ENCODE assay signal across 11 cellular contexts in genomic region chr3:13352621-13353131, GRCh38.
DNase-seq lines count a peak whose midpoint lies in the region; TF ChIP-seq lines count a peak whose summit lies in the region.
"Had no signal": no experiment of that assay in that cellular context is flagged by ENCODE, and none has a peak within 500 bp of the region (broad histone marks: within the 10 kb centered on the region; RNA-seq: fewer than 3 reads in every experiment).

No MANE protein-coding gene starts in this region.

- H3K4me3 Mint-ChIP-seq in HFFc6, result no peak overlapping the region
- no peak overlapping the region for H3K4me3 Mint-ChIP-seq in activated CD4-positive, alpha-beta memory T cell treated with anti-CD3 and anti-CD28 coated beads, Interleukin-2, amount 10 ng/mL, durations not matched to agents 7 days and 5 days
- H3K4me3 Mint-ChIP-seq: neural crest cell had no signal

- peaks cover 17% of the 10 kb centered on the region for H3K4me1 Mint-ChIP-seq in HFFc6 (ENCODE audit: low read depth)
- peaks cover 50% of the 10 kb centered on the region for H3K4me1 Mint-ChIP-seq in activated CD4-positive, alpha-beta memory T cell treated with anti-CD3 and anti-CD28 coated beads, Interleukin-2, amount 10 ng/mL, durations not matched to agents 7 days and 5 days

- intact Hi-C loops in vagina (cut with DNase I), result no loop called here

- no peak for TF ChIP-seq POLR2A in vagina (IDR thresholded peaks at IDR 0.05)

- H3K27ac ChIP-seq in vagina, result no peak overlapping the region
- H3K27ac ChIP-seq: thoracic aorta had no signal

- H3K27ac Mint-ChIP-seq in HFFc6, result 0 out of 2 replicates have a peak overlapping the region, but pooled peaks have one; percentile 31
- H3K27ac Mint-ChIP-seq in activated CD4-positive, alpha-beta memory T cell treated with anti-CD3 and anti-CD28 coated beads, Interleukin-2, amount 10 ng/mL, durations not matched to agents 7 days and 5 days, result peak overlapping the region; percentile 73

- no peaks in the 10 kb centered on the region for H3K27me3 ChIP-seq in vagina

- no peaks in the 10 kb centered on the region for H3K9me3 Mint-ChIP-seq in HFFc6
- no peaks in the 10 kb centered on the region for H3K9me3 Mint-ChIP-seq in activated CD4-positive, alpha-beta memory T cell treated with anti-CD3 and anti-CD28 coated beads, Interleukin-2, amount 10 ng/mL, durations not matched to agents 7 days and 5 days
- H3K9me3 Mint-ChIP-seq: neural crest cell had no signal

- DNase-seq in AG08396 (ENCODE audit: low spot score), result peak; percentile 36
- peak; percentile 17 for DNase-seq in HFFc6
- peak; percentile 18 for DNase-seq in activated CD4-positive, alpha-beta memory T cell treated with anti-CD3 and anti-CD28 coated beads, Interleukin-2, amount 10 ng/mL, durations not matched to agents 7 days and 5 days
- DNase-seq in kidney tubule cell (ENCODE audit: low spot score), result peak; percentile 85
- no peak for DNase-seq in AG20443 (ENCODE audit: low spot score)
- DNase-seq in GM19238 (ENCODE audit: insufficient read length, low spot score), result no peak
- DNase-seq in vagina (ENCODE audit: extremely low spot score in 2 of 2), result no peak
- no peak for DNase-seq in NCI-H1694 (lab: John Stamatoyannopoulos, UW)
- DNase-seq: GOT3 had no signal

- no peaks in the 10 kb centered on the region for H3K9me3 ChIP-seq in vagina
- H3K9me3 ChIP-seq: thoracic aorta had no signal

- TF ChIP-seq CTCF in HFFc6 (IDR thresholded peaks at IDR 0.05) (no peak), vagina (IDR thresholded peaks at IDR 0.05) (no peak)

- H3K4me3 ChIP-seq in vagina, result no peak overlapping the region
- H3K4me3 ChIP-seq: thoracic aorta had no signal

- H3K36me3 ChIP-seq in vagina, result no peaks in the 10 kb centered on the region
- H3K36me3 ChIP-seq: thoracic aorta had no signal

- CTCF ChIA-PET in activated CD4-positive, alpha-beta memory T cell treated with anti-CD3 and anti-CD28 coated beads, Interleukin-2, amount 10 ng/mL, durations not matched to agents 7 days and 5 days (lab: Charles Lee), result interaction anchor here (2.2 kb wide), 1 partner anchor 100 kb away, joined by 9 read pairs; no protein-coding TSS in a partner anchor

- POLR2A ChIA-PET in activated CD4-positive, alpha-beta memory T cell treated with anti-CD3 and anti-CD28 coated beads, Interleukin-2, amount 10 ng/mL, durations not matched to agents 7 days and 5 days (lab: Charles Lee), result no interaction called here

- H3K36me3 Mint-ChIP-seq in HFFc6 (ENCODE audit: low read depth), result no peaks in the 10 kb centered on the region
- peaks cover 88% of the 10 kb centered on the region for H3K36me3 Mint-ChIP-seq in activated CD4-positive, alpha-beta memory T cell treated with anti-CD3 and anti-CD28 coated beads, Interleukin-2, amount 10 ng/mL, durations not matched to agents 7 days and 5 days (ENCODE audit: low read depth)

- H3K27me3 Mint-ChIP-seq in HFFc6 (ENCODE audit: insufficient read depth), result peaks cover 30% of the 10 kb centered on the region
- no peaks in the 10 kb centered on the region for H3K27me3 Mint-ChIP-seq in activated CD4-positive, alpha-beta memory T cell treated with anti-CD3 and anti-CD28 coated beads, Interleukin-2, amount 10 ng/mL, durations not matched to agents 7 days and 5 days

- H3K4me1 ChIP-seq in vagina, result no peaks in the 10 kb centered on the region

Comparison
In these comparisons a context has a peak if more than half of its experiments do, and no peak if none do; other contexts are left out.
1. DNase-seq: peak in AG08396 (single experiment), HFFc6 (single experiment), activated CD4-positive, alpha-beta memory T cell treated with anti-CD3 and anti-CD28 coated beads, Interleukin-2, amount 10 ng/mL, durations not matched to agents 7 days and 5 days (single experiment) and kidney tubule cell (single experiment); none in AG20443 (single experiment), GM19238 (single experiment), vagina (0 of 2) and NCI-H1694 (single experiment).